2 cellular contexts compared by ENCODE assay signal in genomic region chr1:185198712-185199111, GRCh38. TPM values are rescaled to one million over a fixed set of nuclear protein-coding genes. Genes with fewer than 3 reads are reported as not detected.
DNase-seq lines count a peak whose midpoint lies in the region; ATAC-seq, FAIRE-seq and TF ChIP-seq lines count a peak whose summit lies in the region.
"Not testable (repeated sequence)": the region's sequence is repeated elsewhere in the genome, so short reads cannot be mapped to it uniquely, and the experiment has no call there.

No MANE protein-coding gene starts in this region.

- not testable (repeated sequence) for H3K27me3 ChIP-seq in K562 (ENCODE audit: control insufficient read depth in 2 of 2, insufficient read depth in 2 of 2, low read length in 2 of 2)

- DNase-seq in K562 (ENCODE audit: extremely low read depth in 1 of 4, low spot score in 3 of 4); nephron progenitor cell: not testable (repeated sequence)

- peaks cover 57% of the 10 kb centered on the region for H3K9me3 Mint-ChIP-seq in nephron progenitor cell

- H3K4me1 Mint-ChIP-seq in nephron progenitor cell = not testable (repeated sequence)

- H3K36me3 Mint-ChIP-seq in nephron progenitor cell (ENCODE audit: low read depth) = peaks cover 72% of the 10 kb centered on the region

- H3K4me3 ChIP-seq in K562 = not testable (repeated sequence)

- not testable (repeated sequence) for H3K9ac ChIP-seq in K562 (ENCODE audit: insufficient read depth in 1 of 2, low read depth in 2 of 2, low read length in 2 of 2)

- H3K4me1 ChIP-seq in K562 (replicated peaks in 1 of 2; ENCODE audit: control insufficient read depth in 2 of 2, insufficient read depth in 2 of 2, low read length in 2 of 2) = not testable (repeated sequence)

- H3K9me1 ChIP-seq in K562 (ENCODE audit: control insufficient read depth, insufficient read depth, low read length) = not testable (repeated sequence)

- not testable (repeated sequence) for H4K20me1 ChIP-seq in K562 (replicated peaks; ENCODE audit: control insufficient read depth, insufficient read depth, low read length)

- intact Hi-C loops in K562 (cut with micrococcal nuclease) = not testable (repeated sequence)

- POLR2A ChIA-PET in K562 (lab: Yijun Ruan, JAX) = not testable (repeated sequence)

- TF ChIP-seq POLR2A in K562 (conservative IDR thresholded peaks at IDR 0.05) = not testable (repeated sequence)

- ATAC-seq in K562 = not testable (repeated sequence)

- not testable (repeated sequence) for FAIRE-seq in K562 (lab: Jason Lieb, UNC)

- H3K4me3 Mint-ChIP-seq in nephron progenitor cell = not testable (repeated sequence)

- not testable (repeated sequence) for BruUV-seq in K562 (replicated peaks; lab: Mats Ljungman, UMichigan)

- TF ChIP-seq CTCF in K562 (IDR thresholded peaks at IDR 0.05 in 2 of 3, conservative IDR thresholded peaks at IDR 0.05 in 1 of 3; ENCODE audit: insufficient read depth in 2 of 3, low read depth in 1 of 3, low read length in 3 of 3); nephron progenitor cell (IDR thresholded peaks at IDR 0.05): not testable (repeated sequence)

- H3K4me2 ChIP-seq in K562 (ENCODE audit: insufficient read depth, low read length) = not testable (repeated sequence)

- in situ Hi-C loops in K562 (cut with MboI) = not testable (repeated sequence)

- 25% methylated on average over 2 of the region's 4 CpGs for WGBS in K562 (ENCODE audit: insufficient coverage, low coverage, missing lambda C conversion rate)

- H3K36me3 ChIP-seq in K562 (ENCODE audit: control insufficient read depth, insufficient read depth, low read length) = not testable (repeated sequence)

- CTCF ChIA-PET in K562 (lab: Yijun Ruan, JAX; ENCODE audit: low intra/inter-chr PET ratio) = interaction anchor here (0.7 kb wide), 1 partner anchor 481 kb away, joined by 3 read pairs; no protein-coding TSS in a partner anchor

- peak overlapping the region; percentile 19 for H3K27ac Mint-ChIP-seq in nephron progenitor cell

- H2AFZ ChIP-seq in K562 (ENCODE audit: low read depth, low read length) = not testable (repeated sequence)

- not testable (repeated sequence) for H3K27me3 Mint-ChIP-seq in nephron progenitor cell (ENCODE audit: low read depth, poor library complexity)

- not testable (repeated sequence) for TF ChIP-seq RAD21 in K562 (CRISPR knock-in tag; conservative IDR thresholded peaks at IDR 0.05 in 1 of 2, IDR thresholded peaks at IDR 0.05 in 1 of 2)

- not testable (repeated sequence) for H3K9me3 ChIP-seq in K562 (replicated peaks; ENCODE audit: control insufficient read depth, insufficient read depth, low read depth, low read length)

- not testable (repeated sequence) for H3K27ac ChIP-seq in K562 (ENCODE audit: extremely low read depth, low read depth, low read length)

- TF ChIP-seq EP300 in K562 (IDR thresholded peaks at IDR 0.05; ENCODE audit: low read length) = not testable (repeated sequence)

- not testable (repeated sequence) for H3K79me2 ChIP-seq in K562 (ENCODE audit: control insufficient read depth, insufficient read depth, low read length)

TF ChIP-seq in K562, 482 proteins besides CTCF, POLR2A, EP300 and RAD21:
- TF ChIP-seq ZNF507 (tag; conservative IDR thresholded peaks at IDR 0.05) = peak; percentile 95

RNA-seq across cellular contexts. Expression of gene SWT1, which starts 41.7 kb away (rescaled TPM):
- 2.0 and 10.0 TPM in 2 replicates for total RNA-seq in K562 (2011; cell fraction: chromatin; rRNA removed; ENCODE audit: low replicate concordance)
- 0.92 and 1.3 TPM in 2 replicates for total RNA-seq in K562 (2011; cell fraction: nucleolus; rRNA removed)
- total RNA-seq in K562 (2011; cell fraction: nucleoplasm; rRNA removed) = 2.8 and 2.9 TPM in 2 replicates
- 1.5 and 1.6 TPM in 2 replicates for total RNA-seq in K562 (2014; rRNA removed)
- total RNA-seq in K562 (2014; rRNA removed; fragmentation: Illumina TruSeq; extraction: Trizol) = 3.1 and 3.9 TPM in 2 replicates
- 2.7 and 2.9 TPM in 2 replicates for total RNA-seq in K562 (2015; rRNA removed; fragmentation: Illumina TruSeq; extraction: Trizol)
- total RNA-seq in K562 (2021) = 2.2 TPM in 2 replicates
- 2.9 and 3.4 TPM in 2 replicates for polyA plus RNA-seq in K562 (2011; rRNA removed)
- 0.42 and 1.2 TPM in 2 replicates for polyA plus RNA-seq in K562 (2011; cell fraction: cytosol; rRNA removed)
- polyA plus RNA-seq in K562 (2011; cell fraction: nucleus; rRNA removed) = 2.0 and 2.6 TPM in 2 replicates
- polyA plus RNA-seq in K562 (2012) = 1.9 and 2.5 TPM in 2 replicates
- polyA plus RNA-seq in K562 (2014; fragmentation: Illumina TruSeq; extraction: Trizol) = 1.9 and 2.3 TPM in 2 replicates
- 1 to 10 TPM; 1.5 to 2.3 TPM for polyA plus RNA-seq in K562 (2014; fragmentation: Nextera tagmentation; extraction: Ambion mirVana)
- 1.6 and 2.0 TPM in 2 replicates for polyA plus RNA-seq in K562 (2014; rRNA removed)
- 3.9 and 4.8 TPM in 2 replicates for polyA minus RNA-seq in K562 (2011; rRNA and poly(A)+ RNA removed)
- polyA minus RNA-seq in K562 (2011; cell fraction: cytosol; rRNA and poly(A)+ RNA removed) = 1.5 and 2.1 TPM in 2 replicates
- polyA minus RNA-seq in K562 (2011; cell fraction: nucleus; rRNA and poly(A)+ RNA removed) = 1.9 and 3.9 TPM in 2 replicates

RNA-seq across cellular contexts. Expression of gene TRMT1L, which starts 42.0 kb away (rescaled TPM):
- total RNA-seq in K562 (2011; cell fraction: chromatin; rRNA removed; ENCODE audit: low replicate concordance) = 22.9 and 43.0 TPM in 2 replicates
- total RNA-seq in K562 (2011; cell fraction: nucleolus; rRNA removed) = 6.6 and 7.0 TPM in 2 replicates
- 12.3 and 13.7 TPM in 2 replicates for total RNA-seq in K562 (2011; cell fraction: nucleoplasm; rRNA removed)
- total RNA-seq in K562 (2014; rRNA removed) (22.1 and 29.3 TPM in 2 replicates), K562 (2014; rRNA removed; fragmentation: Illumina TruSeq; extraction: Trizol) (36.8 and 39.4 TPM in 2 replicates), K562 (2015; rRNA removed; fragmentation: Illumina TruSeq; extraction: Trizol) (35.3 and 42.2 TPM in 2 replicates), K562 (2021) (29.2 and 32.9 TPM in 2 replicates)
- polyA plus RNA-seq in K562 (2011; rRNA removed) (61.5 and 88.9 TPM in 2 replicates), K562 (2014; fragmentation: Illumina TruSeq; extraction: Trizol) (36.8 and 45.4 TPM in 2 replicates), K562 (2014; fragmentation: Nextera tagmentation; extraction: Ambion mirVana) (1 to 10 TPM; 6.4 to 7.9 TPM), K562 (2014; rRNA removed) (22.1 and 23.3 TPM in 2 replicates)
- polyA plus RNA-seq in K562 (2011; cell fraction: cytosol; rRNA removed) = 19.8 and 40.6 TPM in 2 replicates
- polyA plus RNA-seq in K562 (2011; cell fraction: nucleus; rRNA removed) = 21.5 and 37.9 TPM in 2 replicates
- polyA plus RNA-seq in K562 (2012) = 19.5 and 20.8 TPM in 2 replicates
- 145 and 148 TPM in 2 replicates for polyA minus RNA-seq in K562 (2011; rRNA and poly(A)+ RNA removed)
- polyA minus RNA-seq in K562 (2011; cell fraction: cytosol; rRNA and poly(A)+ RNA removed) = 50.5 and 61.9 TPM in 2 replicates
- 8.5 and 19.8 TPM in 2 replicates for polyA minus RNA-seq in K562 (2011; cell fraction: nucleus; rRNA and poly(A)+ RNA removed)
